Comparison of ENCODE assay signal across 34 cellular contexts in the genomic region with DNA sequence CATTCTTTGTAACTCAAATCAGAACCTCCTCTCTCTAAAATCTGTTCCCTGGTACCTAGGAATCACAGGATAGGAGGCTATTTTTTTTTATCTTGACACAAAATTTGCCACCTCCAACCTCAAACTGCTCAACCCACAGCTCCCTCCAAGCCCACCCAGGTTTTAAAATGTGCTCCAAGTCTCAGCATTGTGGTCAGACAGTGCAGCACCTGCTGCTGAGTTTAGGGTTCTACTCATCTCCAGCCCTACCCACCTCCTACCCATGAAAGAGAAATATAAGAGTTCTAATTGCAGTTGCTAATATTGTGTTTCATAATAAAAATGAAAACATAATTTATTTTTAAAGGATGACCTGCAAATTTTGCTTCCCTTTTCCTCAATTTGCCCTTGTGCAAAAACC.
"Had no signal": no experiment of that assay in that cellular context is flagged by ENCODE, and none has a peak within 500 bp of the region (broad histone marks: within the 10 kb centered on the region; RNA-seq: fewer than 3 reads in every experiment).

No MANE protein-coding gene starts in this region.

- H3K36me3 ChIP-seq: ascending aorta, MG63 had no signal

- DNase-seq: activated B cell treated with CpG ODN at 0.5 μM for 24 hours; activated CD4-positive, alpha-beta T cell treated with anti-CD3 and anti-CD28 coated beads for 4 hours; activated CD4-positive, CD25-positive, alpha-beta regulatory T cell treated with anti-CD3 and anti-CD28 coated beads, Interleukin-2, amount 50 U/mL, for 72 hours; activated CD8-positive, alpha-beta T cell treated with anti-CD3 and anti-CD28 coated beads for 36 hours; activated effector memory CD4-positive, alpha-beta T cell treated with anti-CD3 and anti-CD28 coated beads, Interleukin-2, amount 50 U/mL, for 16 hours; activated naive CD4-positive, alpha-beta T cell; activated naive CD4-positive, alpha-beta T cell treated with anti-CD3 and anti-CD28 coated beads, Interleukin-2, amount 50 U/mL, for 16 hours; activated naive CD8-positive, alpha-beta T cell treated with anti-CD3 and anti-CD28 coated beads for 36 hours; activated T-cell treated with anti-CD3 and anti-CD28 coated beads, Interleukin-2, amount 50 U/mL, for 1 hour; activated T-cell treated with anti-CD3 and anti-CD28 coated beads, Interleukin-2, amount 50 U/mL, for 72 hours; amniotic stem cell; Karpas-422; MG63; NCI-H1048; NCI-H1105 treated with DMSO at 0.1 percent for 48 hours; NCI-H1436; NCI-H1694; NCI-H1930; NCI-H2081 treated with DMSO at 0.1 percent for 48 hours; NCI-H226; NCI-H446 treated with DMSO at 0.1 percent for 48 hours; NCI-H524; NCI-H69; NCI-H82; OCI-M1; Right ventricle myocardium superior; SW 1271; T-helper 1 cell; T-helper 2 cell; T-helper 9 cell had no signal

- H3K36me3 Mint-ChIP-seq: activated naive CD8-positive, alpha-beta T cell treated with anti-CD3 and anti-CD28 coated beads for 36 hours had no signal

- H3K27ac ChIP-seq: ascending aorta, VCaP had no signal

- H3K4me3 Mint-ChIP-seq: activated B cell treated with CpG ODN at 0.5 μM for 24 hours; activated CD8-positive, alpha-beta T cell treated with anti-CD3 and anti-CD28 coated beads for 36 hours; activated naive CD8-positive, alpha-beta T cell treated with anti-CD3 and anti-CD28 coated beads for 36 hours; activated T-cell treated with anti-CD3 and anti-CD28 coated beads, Interleukin-2, amount 50 U/mL, for 72 hours; activated T-helper 17 cell treated with anti-CD3 and anti-CD28 coated beads, Interleukin-2, amount 50 U/mL, for 72 hours had no signal

- H3K9me3 ChIP-seq: ascending aorta, MG63 had no signal

- H3K9me3 Mint-ChIP-seq: activated B cell treated with CpG ODN at 0.5 μM for 24 hours; activated CD8-positive, alpha-beta T cell treated with anti-CD3 and anti-CD28 coated beads for 36 hours; activated naive CD8-positive, alpha-beta T cell treated with anti-CD3 and anti-CD28 coated beads for 36 hours; activated T-helper 17 cell treated with anti-CD3 and anti-CD28 coated beads, Interleukin-2, amount 50 U/mL, for 72 hours had no signal

- ATAC-seq: activated CD8-positive, alpha-beta T cell treated with anti-CD3 and anti-CD28 coated beads for 36 hours; activated T-cell treated with anti-CD3 and anti-CD28 coated beads, Interleukin-2, amount 50 U/mL, for 72 hours; activated T-helper 17 cell treated with anti-CD3 and anti-CD28 coated beads, Interleukin-2, amount 50 U/mL, for 72 hours; K562 had no signal

- H3K4me1 Mint-ChIP-seq: activated B cell treated with CpG ODN at 0.5 μM for 24 hours; activated naive CD8-positive, alpha-beta T cell treated with anti-CD3 and anti-CD28 coated beads for 36 hours; activated T-helper 17 cell treated with anti-CD3 and anti-CD28 coated beads, Interleukin-2, amount 50 U/mL, for 72 hours had no signal

- H3K4me3 ChIP-seq: ascending aorta, K562, MG63 had no signal

- H3K27ac Mint-ChIP-seq: activated B cell treated with CpG ODN at 0.5 μM for 24 hours; activated CD8-positive, alpha-beta T cell treated with anti-CD3 and anti-CD28 coated beads for 36 hours; activated naive CD8-positive, alpha-beta T cell treated with anti-CD3 and anti-CD28 coated beads for 36 hours; activated T-cell treated with anti-CD3 and anti-CD28 coated beads, Interleukin-2, amount 50 U/mL, for 72 hours; activated T-helper 17 cell treated with anti-CD3 and anti-CD28 coated beads, Interleukin-2, amount 50 U/mL, for 72 hours had no signal

- H3K27me3 ChIP-seq: ascending aorta, MG63 had no signal
